21 cellular contexts compared by ENCODE assay signal in the genomic region with DNA sequence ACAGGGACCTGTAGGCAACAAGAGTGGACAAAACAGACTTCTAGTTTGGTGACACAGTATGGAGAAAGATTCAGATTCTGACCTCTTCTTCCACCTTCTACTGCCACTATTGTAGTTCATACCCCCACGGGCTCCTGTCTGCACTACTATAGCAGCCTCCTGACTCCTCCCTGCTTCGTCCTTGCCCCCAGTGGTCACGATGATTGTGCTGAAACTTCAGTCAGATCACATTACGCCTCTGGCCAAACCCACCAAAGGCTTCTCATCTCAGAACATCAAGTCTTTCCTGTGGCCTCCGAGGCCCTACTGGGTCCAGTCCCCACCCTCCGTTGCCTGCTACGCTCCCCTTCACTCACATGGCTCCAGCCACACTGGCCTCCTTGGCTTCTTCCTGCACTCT.
"Had no signal": no experiment of that assay in that cellular context is flagged by ENCODE, and none has a peak within 500 bp of the region (broad histone marks: within the 10 kb centered on the region; RNA-seq: fewer than 3 reads in every experiment).

No MANE protein-coding gene starts in this region.

- H3K27ac ChIP-seq: esophagus muscularis mucosa, heart right ventricle, lower lobe of right lung, transverse colon had no signal

- ATAC-seq: heart right ventricle, lower lobe of right lung had no signal

- H3K4me3 ChIP-seq: esophagus muscularis mucosa, heart right ventricle, lower lobe of right lung, transverse colon had no signal

- H3K4me1 Mint-ChIP-seq: central memory CD8-positive, alpha-beta T cell; nephron had no signal

- H3K36me3 Mint-ChIP-seq: activated naive CD8-positive, alpha-beta T cell had no signal

- H3K9me3 ChIP-seq: esophagus muscularis mucosa, heart right ventricle, lower lobe of right lung, transverse colon had no signal

- H3K9me3 Mint-ChIP-seq: central memory CD8-positive, alpha-beta T cell; dendritic cell treated with granulocyte-macrophage colony-stimulating factor and Interleukin-4, amounts not matched to agents 40 ng/mL and 50 ng/mL, for 4 days; nephron; T-helper 2 cell treated with Interferon-gamma antibody and Interleukin-4, amounts not matched to agents 5 μg/mL and 100 μg/mL, for 36 hours had no signal

- H3K27ac Mint-ChIP-seq: activated naive CD8-positive, alpha-beta T cell; dendritic cell treated with granulocyte-macrophage colony-stimulating factor and Interleukin-4, amounts not matched to agents 40 ng/mL and 50 ng/mL, for 4 days; nephron; progenitor cell of endocrine pancreas; T-helper 2 cell treated with Interferon-gamma antibody and Interleukin-4, amounts not matched to agents 5 μg/mL and 100 μg/mL, for 36 hours had no signal

- H3K36me3 ChIP-seq: esophagus muscularis mucosa, heart right ventricle, lower lobe of right lung, transverse colon had no signal

- H3K4me3 Mint-ChIP-seq: activated naive CD8-positive, alpha-beta T cell; central memory CD8-positive, alpha-beta T cell; dendritic cell treated with granulocyte-macrophage colony-stimulating factor and Interleukin-4, amounts not matched to agents 40 ng/mL and 50 ng/mL, for 4 days; nephron; T-helper 2 cell treated with Interferon-gamma antibody and Interleukin-4, amounts not matched to agents 5 μg/mL and 100 μg/mL, for 36 hours had no signal

- H3K27me3 ChIP-seq: transverse colon had no signal

- H3K4me1 ChIP-seq: esophagus muscularis mucosa, heart right ventricle, lower lobe of right lung, transverse colon had no signal

- DNase-seq: activated CD4-positive, alpha-beta T cell treated with anti-CD3 and anti-CD28 coated beads for 4 hours; activated CD4-positive, alpha-beta T cell treated with anti-CD3 and anti-CD28 coated beads, Interleukin-2, amount 50 U/mL, for 4 hours; activated effector memory CD4-positive, alpha-beta T cell treated with Interleukin-2 at 50 U/mL for 16 hours; activated naive CD4-positive, alpha-beta T cell treated with Interleukin-2 at 50 U/mL for 16 hours; activated T-cell treated with anti-CD3 and anti-CD28 coated beads for 4 hours; anterior cingulate cortex; foreskin melanocyte; heart right ventricle; lower lobe of right lung; stimulated activated CD4-positive, alpha-beta T cell treated with anti-CD3 and anti-CD28 coated beads, Interleukin-15, amount 100 ng/mL, for 24 hours; stimulated activated CD4-positive, alpha-beta T cell treated with anti-CD3 and anti-CD28 coated beads, Interleukin-2, amount 100 ng/mL, for 24 hours; stimulated activated naive CD4-positive, alpha-beta T cell; T-helper 1 cell; transverse colon had no signal
